ENCODE assay signal across 16 cellular contexts in genomic region chr11:92296138-92296515, GRCh38.
DNase-seq lines count a peak whose midpoint lies in the region; TF ChIP-seq lines count a peak whose summit lies in the region.
"Had no signal": no experiment of that assay in that cellular context is flagged by ENCODE, and none has a peak within 500 bp of the region (broad histone marks: within the 10 kb centered on the region; RNA-seq: fewer than 3 reads in every experiment).

No MANE protein-coding gene starts in this region.

- no peak overlapping the region for H3K9ac ChIP-seq in GM23248

- H3K36me3 ChIP-seq in GM23248 (ENCODE audit: low read depth): no peaks in the 10 kb centered on the region
- H3K36me3 ChIP-seq: BE2C, HAP-1, ovary, suprapubic skin had no signal

- no peak overlapping the region for H2AFZ ChIP-seq in GM23248

- CTCF ChIA-PET in RWPE1 (lab: Yijun Ruan, JAX): interaction anchor here (0.6 kb wide), 1 partner anchor 647 kb away, joined by 3 read pairs; no protein-coding TSS in a partner anchor

- peaks cover 14% of the 10 kb centered on the region; the same call in 1 of the 2 replicates for H3F3A ChIP-seq in GM23248 (ENCODE audit: insufficient read depth)

- H3K36me3 Mint-ChIP-seq in activated CD4-positive, alpha-beta T cell treated with anti-CD3 and anti-CD28 coated beads, Interleukin-2, amount 10 ng/mL, durations not matched to agents 24 days and 14 days (ENCODE audit: low read depth): no peaks in the 10 kb centered on the region

- intact Hi-C loops in activated CD4-positive, alpha-beta T cell treated with anti-CD3 and anti-CD28 coated beads, Interleukin-2, amount 10 ng/mL, durations not matched to agents 24 days and 14 days (cut with micrococcal nuclease): no loop called here

- no peak for TF ChIP-seq CTCF in fibroblast of mammary gland (conservative IDR thresholded peaks at IDR 0.05; ENCODE audit: control insufficient read depth, insufficient read depth, low read depth, low read length)
- TF ChIP-seq CTCF in RWPE1 (conservative IDR thresholded peaks at IDR 0.05; ENCODE audit: low read depth): no peak

- peak; percentile 45 for DNase-seq in GM23248
- DNase-seq in RPMI7951 (ENCODE audit: low read depth): peak; percentile 70
- DNase-seq in fibroblast of mammary gland (ENCODE audit: low read depth): peak; percentile 25
- peak; percentile 56 for DNase-seq in skeletal muscle cell (ENCODE audit: low read depth)
- DNase-seq in stimulated activated CD4-positive, alpha-beta T cell treated with anti-CD3 and anti-CD28 coated beads, Interleukin-4, amount 100 ng/mL, for 1 hour: no peak
- DNase-seq in activated CD4-positive, alpha-beta T cell treated with anti-CD3 and anti-CD28 coated beads, Interleukin-2, amount 10 ng/mL, durations not matched to agents 24 days and 14 days: no peak
- DNase-seq in RWPE1 (ENCODE audit: low spot score): no peak
- DNase-seq: activated CD4-positive, CD25-positive, alpha-beta regulatory T cell; BE2C; NCI-H446; ovary; Right ventricle myocardium superior; stimulated activated CD4-positive, alpha-beta T cell treated with anti-CD3 and anti-CD28 coated beads, Interleukin-4, amount 100 ng/mL, for 24 hours; T-helper 2 cell had no signal

- peak overlapping the region; percentile 3 for H3K4me2 ChIP-seq in GM23248 (ENCODE audit: unreplicated experiment)

- H3K4me1 Mint-ChIP-seq in activated CD4-positive, alpha-beta T cell treated with anti-CD3 and anti-CD28 coated beads, Interleukin-2, amount 10 ng/mL, durations not matched to agents 24 days and 14 days: no peaks in the 10 kb centered on the region

- in situ Hi-C loops in GM23248 (cut with MboI): no loop called here

- H3K9me2 ChIP-seq in GM23248 (ENCODE audit: insufficient read depth): no peaks in the 10 kb centered on the region

- no peaks in the 10 kb centered on the region for H3K79me2 ChIP-seq in GM23248 (ENCODE audit: insufficient read depth)

- H3K4me3 ChIP-seq in GM23248 (no peak overlapping the region), fibroblast of mammary gland (ENCODE audit: control insufficient read depth, low read depth, low read length) (no peak overlapping the region), skeletal muscle cell (ENCODE audit: low read depth, low read length) (no peak overlapping the region)
- H3K4me3 ChIP-seq: HAP-1, ovary, suprapubic skin had no signal

- POLR2A ChIA-PET in RWPE1 (lab: Yijun Ruan, JAX; ENCODE audit: low non-redundant PET): no interaction called here

- 0 out of 2 replicates have a peak overlapping the region, but pooled peaks have one; percentile 21 for H3K27ac ChIP-seq in GM23248
- H3K27ac ChIP-seq in RWPE1: no peak overlapping the region
- H3K27ac ChIP-seq: ovary, suprapubic skin had no signal

- H3K4me1 ChIP-seq in GM23248 (ENCODE audit: insufficient read depth): peaks cover 12% of the 10 kb centered on the region
- H3K4me1 ChIP-seq: suprapubic skin had no signal

- 37 to 38% methylated on average over 3 of the region's 3 CpGs for WGBS in GM23248 (ENCODE audit: low coverage in 1 of 2, low lambda C conversion rate in 2 of 2, missing lambda C conversion rate in 2 of 2), 2 experiments

- H3K9me3 ChIP-seq in GM23248 (ENCODE audit: low read depth): no peaks in the 10 kb centered on the region
- H3K9me3 ChIP-seq: BE2C, HAP-1, ovary, suprapubic skin had no signal

- H4K20me1 ChIP-seq in GM23248 (ENCODE audit: insufficient read depth): no peaks in the 10 kb centered on the region

- H3K27ac Mint-ChIP-seq in activated CD4-positive, alpha-beta T cell treated with anti-CD3 and anti-CD28 coated beads, Interleukin-2, amount 10 ng/mL, durations not matched to agents 24 days and 14 days: no peak overlapping the region

- no peak overlapping the region for H3K4me3 Mint-ChIP-seq in activated CD4-positive, alpha-beta T cell treated with anti-CD3 and anti-CD28 coated beads, Interleukin-2, amount 10 ng/mL, durations not matched to agents 24 days and 14 days

- no peaks in the 10 kb centered on the region for H3K27me3 Mint-ChIP-seq in activated CD4-positive, alpha-beta T cell treated with anti-CD3 and anti-CD28 coated beads, Interleukin-2, amount 10 ng/mL, durations not matched to agents 24 days and 14 days

- H3K9me3 Mint-ChIP-seq in activated CD4-positive, alpha-beta T cell treated with anti-CD3 and anti-CD28 coated beads, Interleukin-2, amount 10 ng/mL, durations not matched to agents 24 days and 14 days: no peaks in the 10 kb centered on the region

- H3K27me3 ChIP-seq in GM23248 (replicated peaks; ENCODE audit: insufficient read depth): no peaks in the 10 kb centered on the region
- H3K27me3 ChIP-seq: BE2C, ovary, suprapubic skin had no signal

Comparison
In these comparisons a context has a peak if more than half of its experiments do, and no peak if none do; other contexts are left out.
1. DNase-seq: peak in GM23248 (single experiment), RPMI7951 (single experiment), fibroblast of mammary gland (single experiment) and skeletal muscle cell (single experiment); none in stimulated activated CD4-positive, alpha-beta T cell treated with anti-CD3 and anti-CD28 coated beads, Interleukin-4, amount 100 ng/mL, for 1 hour (single experiment), activated CD4-positive, alpha-beta T cell treated with anti-CD3 and anti-CD28 coated beads, Interleukin-2, amount 10 ng/mL, durations not matched to agents 24 days and 14 days (single experiment) and RWPE1 (single experiment).